In genomic region chr14:29955087-29955486, GRCh38 we compare ENCODE assay signal across 30 cellular contexts. TPM values are rescaled to one million over a fixed set of nuclear protein-coding genes. Genes with fewer than 3 reads are reported as not detected.
"Had no signal": no experiment of that assay in that cellular context is flagged by ENCODE, and none has a peak within 500 bp of the region (broad histone marks: within the 10 kb centered on the region; RNA-seq: fewer than 3 reads in every experiment).

No MANE protein-coding gene starts in this region.

- H3K4me3 ChIP-seq: adrenal gland, SK-N-MC had no signal

- H3K27ac ChIP-seq: adrenal gland, KMS-11, SK-N-MC, WERI-Rb-1 had no signal

- H3K4me1 ChIP-seq: adrenal gland had no signal

- DNase-seq: activated CD4-positive, alpha-beta T cell treated with anti-CD3 and anti-CD28 coated beads for 4 hours; activated CD8-positive, alpha-beta memory T cell treated with anti-CD3 and anti-CD28 coated beads, Interleukin-2, amount 50 U/mL, for 4 hours; activated CD8-positive, alpha-beta T cell treated with anti-CD3 and anti-CD28 coated beads for 36 hours; activated gamma-delta T cell treated with Interleukin-2 at 50 U/mL for 16 hours; activated naive CD4-positive, alpha-beta T cell treated with anti-CD3 and anti-CD28 coated beads, Interleukin-2, amount 10 ng/mL, durations not matched to agents 7 days and 5 days; activated naive CD8-positive, alpha-beta T cell treated with anti-CD3 and anti-CD28 coated beads for 36 hours; activated T-cell treated with anti-CD3 and anti-CD28 coated beads, Interleukin-2, amount 50 U/mL, for 72 hours; adrenal gland; aorta; NCI-H1092 treated with DMSO at 0.1 percent for 48 hours; NCI-H1417 treated with DMSO at 0.1 percent for 48 hours; NCI-H1694; NCI-H2029; NCI-H2107; NCI-H2171 treated with DMSO at 0.1 percent for 48 hours; NCI-H345; NCI-H510A; NCI-H69; NK-92 treated with Interleukin-12 subunit alpha and Interleukin-12 subunit beta, amount 100 ng/mL, for 24 hours; OCI-M1; RPMI8226; T-cell; T-helper 2 cell; T1000; WERI-Rb-1 had no signal

- H3K9ac ChIP-seq: KMS-11 had no signal

- H3K9me3 ChIP-seq: adrenal gland had no signal

- H3K36me3 ChIP-seq: adrenal gland, WERI-Rb-1 had no signal

- H3K27me3 ChIP-seq: adrenal gland had no signal

- ATAC-seq: activated CD8-positive, alpha-beta T cell treated with anti-CD3 and anti-CD28 coated beads for 36 hours; activated T-cell treated with anti-CD3 and anti-CD28 coated beads, Interleukin-2, amount 50 U/mL, for 72 hours; Panc1; Right ventricle myocardium inferior; T-cell had no signal

RNA-seq across cellular contexts. Expression of gene PRKD1, which starts 27.4 kb away (rescaled TPM):
- total RNA-seq: activated CD8-positive, alpha-beta T cell treated with anti-CD3 and anti-CD28 coated beads for 36 hours; activated naive CD8-positive, alpha-beta T cell treated with anti-CD3 and anti-CD28 coated beads for 36 hours; activated T-cell treated with anti-CD3 and anti-CD28 coated beads, Interleukin-2, amount 50 U/mL, for 72 hours; activated T-helper 2 cell treated with anti-CD3 and anti-CD28 coated beads, Interferon-gamma antibody, Interleukin-2, Interleukin-4, amounts not matched to agents 10 μg/mL and 5 μg/mL and 100 μg/mL, durations not matched to agents 14 hours and 24 hours and 36 hours had no signal
